11 cellular contexts compared by ENCODE assay signal in genomic region chr16:55805104-55805503, GRCh38. TPM values are rescaled to one million over a fixed set of nuclear protein-coding genes. Genes with fewer than 3 reads are reported as not detected.
"Had no signal": no experiment of that assay in that cellular context is flagged by ENCODE, and none has a peak within 500 bp of the region (broad histone marks: within the 10 kb centered on the region; RNA-seq: fewer than 3 reads in every experiment).

No MANE protein-coding gene starts in this region.

RNA-seq across cellular contexts. Expression of gene CES1, which starts 27.8 kb away (rescaled TPM):
- total RNA-seq: activated B cell treated with CpG ODN at 0.5 μM for 24 hours; activated CD4-positive, alpha-beta T cell treated with anti-CD3 and anti-CD28 coated beads, Interleukin-2, amount 10 ng/mL, durations not matched to agents 24 days and 14 days; activated CD8-positive, alpha-beta memory T cell treated with anti-CD3 and anti-CD28 coated beads for 36 hours; activated CD8-positive, alpha-beta T cell treated with anti-CD3 and anti-CD28 coated beads for 36 hours; activated naive CD4-positive, alpha-beta T cell treated with anti-CD3 and anti-CD28 coated beads for 36 hours; activated naive CD4-positive, alpha-beta T cell treated with anti-CD3 and anti-CD28 coated beads, Interleukin-2, amount 50 U/mL, for 72 hours; activated naive CD8-positive, alpha-beta T cell treated with anti-CD3 and anti-CD28 coated beads for 36 hours; activated T-cell treated with anti-CD3 and anti-CD28 coated beads, Interleukin-2, amount 50 U/mL, for 72 hours; activated T-helper 1 cell treated with anti-CD3 and anti-CD28 coated beads, Interleukin-12 subunit alpha, Interleukin-12 subunit beta, Interleukin-2, Interleukin-4 antibody, amounts not matched to agents 30 ng/mL and 10 ng/mL and 1 ng/mL, durations not matched to agents 14 hours and 24 hours and 36 hours; activated T-helper 17 cell treated with anti-CD3 and anti-CD28 coated beads, Interleukin-2, amount 50 U/mL, for 72 hours; astrocyte had no signal
